Comparison of ENCODE assay signal across 29 cellular contexts in genomic region chr14:23259412-23259811, GRCh38. TPM values are rescaled to one million over a fixed set of nuclear protein-coding genes. Genes with fewer than 3 reads are reported as not detected.
DNase-seq lines count a peak whose midpoint lies in the region; ATAC-seq, FAIRE-seq and TF ChIP-seq lines count a peak whose summit lies in the region.
"Had no signal": no experiment of that assay in that cellular context is flagged by ENCODE, and none has a peak within 500 bp of the region (broad histone marks: within the 10 kb centered on the region; RNA-seq: fewer than 3 reads in every experiment).

No MANE protein-coding gene starts in this region.

- H3K23ac ChIP-seq in mesendoderm (ENCODE audit: low read length): no peak overlapping the region

- no peak overlapping the region for H4K8ac ChIP-seq in mesendoderm (ENCODE audit: low read depth, low read length)

- H3K4ac ChIP-seq in mesendoderm (ENCODE audit: low read depth, low read length): no peak overlapping the region

- CTCF ChIA-PET in A673 (lab: Charles Lee) (interaction anchor here (1.3 kb wide), 1 partner anchor 139 kb away, joined by 6 read pairs; no protein-coding TSS in a partner anchor), K562 (lab: Yijun Ruan, JAX; ENCODE audit: low intra/inter-chr PET ratio) (no interaction called here)

- H3K27ac ChIP-seq in A673 (ENCODE audit: low read depth, low read length, poor library complexity, severe bottlenecking) (no peak overlapping the region), K562 (ENCODE audit: extremely low read depth, low read depth, low read length) (no peak overlapping the region), mesendoderm (ENCODE audit: low read depth, low read length) (no peak overlapping the region)
- H3K27ac ChIP-seq: 22Rv1, A549, BLaER1 had no signal

- TF ChIP-seq EP300 in K562 (IDR thresholded peaks at IDR 0.05; ENCODE audit: low read length): no peak

- H2AK5ac ChIP-seq in mesendoderm (ENCODE audit: low read length): no peak overlapping the region

- TF ChIP-seq CTCF in A673 (conservative IDR thresholded peaks at IDR 0.05; ENCODE audit: low read depth, low read length) (no peak), K562 (IDR thresholded peaks at IDR 0.05 in 2 of 3, conservative IDR thresholded peaks at IDR 0.05 in 1 of 3; ENCODE audit: insufficient read depth in 2 of 3, low read depth in 1 of 3, low read length in 3 of 3) (no peak)

- H3K27me3 ChIP-seq in A673 (replicated peaks; ENCODE audit: insufficient read depth, low read depth, low read length, poor library complexity) (peaks cover 12% of the 10 kb centered on the region), K562 (ENCODE audit: control insufficient read depth in 2 of 2, insufficient read depth in 2 of 2, low read length in 2 of 2) (no peaks in the 10 kb centered on the region), mesendoderm (ENCODE audit: insufficient read depth, low read length, poor library complexity) (no peaks in the 10 kb centered on the region)
- H3K27me3 ChIP-seq: BLaER1 had no signal

- H2BK15ac ChIP-seq in mesendoderm (replicated peaks; ENCODE audit: low read depth): peak overlapping the region; percentile 100

- TF ChIP-seq RAD21 in K562 (CRISPR knock-in tag; conservative IDR thresholded peaks at IDR 0.05 in 1 of 2, IDR thresholded peaks at IDR 0.05 in 1 of 2): no peak

- FAIRE-seq in K562 (lab: Jason Lieb, UNC): no peak
- FAIRE-seq: A549, D721Med, GM12878, GM12892, GM18507, GM19239 had no signal

- H3K4me2 ChIP-seq in K562 (ENCODE audit: insufficient read depth, low read length) (no peak overlapping the region), mesendoderm (ENCODE audit: low read length) (no peak overlapping the region)
- H3K4me2 ChIP-seq: A549, BLaER1 had no signal

- no peaks in the 10 kb centered on the region for H3K9me1 ChIP-seq in K562 (ENCODE audit: control insufficient read depth, insufficient read depth, low read length)

- H2BK5ac ChIP-seq in mesendoderm (ENCODE audit: low read length): no peak overlapping the region

- H3K4me3 ChIP-seq in A673 (ENCODE audit: low read depth, low read length, poor library complexity, severe bottlenecking): no peak overlapping the region
- no peak overlapping the region for H3K4me3 ChIP-seq in K562
- H3K4me3 ChIP-seq in mesendoderm (ENCODE audit: low read length): no peak overlapping the region
- H3K4me3 ChIP-seq: A549, BLaER1, GM12878 had no signal

- H3K18ac ChIP-seq in mesendoderm (ENCODE audit: low read length): no peak overlapping the region

- no peak overlapping the region for H2BK120ac ChIP-seq in mesendoderm (ENCODE audit: low read depth, low read length)

- DNase-seq in A673 (ENCODE audit: low spot score) (peak; percentile 52), K562 (ENCODE audit: extremely low read depth in 1 of 4, low spot score in 3 of 4) (no peak), mesendoderm (no peak), DMS79 (lab: John Stamatoyannopoulos, UW) (no peak), amygdala (lab: John Stamatoyannopoulos, UW) (no peak)
- DNase-seq: ACHN; BE2C; C1 segment of cervical spinal cord; Caco-2; Calu3; CD4-positive, alpha-beta T cell; CD8-positive, alpha-beta T cell; DND-41; EL; GDM1 had no signal

- no peak overlapping the region for H2AFZ ChIP-seq in K562 (ENCODE audit: low read depth, low read length)

- ATAC-seq in K562: no peak
- no peak for ATAC-seq in GM18868 (IDR thresholded peaks at IDR 0.05; ENCODE audit: unreplicated experiment)
- ATAC-seq: A549; CD8-positive, alpha-beta T cell; GM12878 had no signal

- H3K79me2 ChIP-seq in K562 (ENCODE audit: control insufficient read depth, insufficient read depth, low read length) (no peaks in the 10 kb centered on the region), mesendoderm (ENCODE audit: control insufficient read depth, insufficient read depth, low read length) (no peaks in the 10 kb centered on the region)

- H3K36me3 ChIP-seq in A673 (ENCODE audit: insufficient read depth, low read length, poor library complexity, severe bottlenecking) (no peaks in the 10 kb centered on the region), K562 (ENCODE audit: control insufficient read depth, insufficient read depth, low read length) (no peaks in the 10 kb centered on the region), mesendoderm (ENCODE audit: control insufficient read depth, insufficient read depth, low read length) (no peaks in the 10 kb centered on the region)
- H3K36me3 ChIP-seq: BE2C, BLaER1 had no signal

- H3K4me1 ChIP-seq in A673 (ENCODE audit: insufficient read depth, low read length, poor library complexity, severe bottlenecking) (no peaks in the 10 kb centered on the region), K562 (replicated peaks in 1 of 2; ENCODE audit: control insufficient read depth in 2 of 2, insufficient read depth in 2 of 2, low read length in 2 of 2) (peaks cover 0 to 7% of the 10 kb centered on the region in 2 experiments; a peak in 2 of 5 replicates), mesendoderm (ENCODE audit: control insufficient read depth, low read depth, low read length) (peaks cover 2% of the 10 kb centered on the region)
- H3K4me1 ChIP-seq: A549, BE2C, BLaER1, Caco-2 had no signal

- BruUV-seq in A673 (replicated peaks; lab: Mats Ljungman, UMichigan) (no TSS peak), K562 (replicated peaks; lab: Mats Ljungman, UMichigan) (no TSS peak)

- H3K56ac ChIP-seq in mesendoderm (ENCODE audit: low read length): no peak overlapping the region

- in situ Hi-C loops in K562 (cut with MboI): no loop called here

- no peak overlapping the region for H4K5ac ChIP-seq in mesendoderm (ENCODE audit: low read length)

- TF ChIP-seq POLR2A in K562 (conservative IDR thresholded peaks at IDR 0.05): no peak

- intact Hi-C loops in A673 (cut with micrococcal nuclease; ENCODE audit: unreplicated experiment) (no loop called here), K562 (cut with micrococcal nuclease) (no loop called here)

- no peak overlapping the region for H3K9ac ChIP-seq in K562 (ENCODE audit: insufficient read depth in 1 of 2, low read depth in 2 of 2, low read length in 2 of 2)
- H3K9ac ChIP-seq in mesendoderm (ENCODE audit: low read length): no peak overlapping the region
- H3K9ac ChIP-seq: BLaER1 had no signal

- H3K79me1 ChIP-seq in mesendoderm (ENCODE audit: low read length): no peaks in the 10 kb centered on the region

- no peaks in the 10 kb centered on the region for H4K20me1 ChIP-seq in K562 (replicated peaks; ENCODE audit: control insufficient read depth, insufficient read depth, low read length)
- H4K20me1 ChIP-seq: BLaER1 had no signal

- POLR2A ChIA-PET in A673 (lab: Charles Lee; ENCODE audit: low non-redundant PET): interaction anchor here (0.8 kb wide), 1 partner anchor 343 kb away, joined by 4 read pairs; no protein-coding TSS in a partner anchor
- POLR2A ChIA-PET in K562 (lab: Yijun Ruan, JAX): interaction anchor here (0.6 to 1.4 kb wide), 4 partner anchors 14 to 33 kb away, joined by 3 to 4 read pairs (median 4); no protein-coding TSS in a partner anchor

- H3K9me3 ChIP-seq in A673 (ENCODE audit: low read depth, low read length, poor library complexity, severe bottlenecking) (no peaks in the 10 kb centered on the region), K562 (replicated peaks; ENCODE audit: control insufficient read depth, insufficient read depth, low read depth, low read length) (no peaks in the 10 kb centered on the region)
- H3K9me3 ChIP-seq: BE2C, BLaER1 had no signal

RNA-seq across cellular contexts. Expression of gene RNF212B, which starts 21.7 kb away (rescaled TPM):
- not detected in 2 replicates for total RNA-seq in A673 (2021)
- total RNA-seq in K562 (2011; cell fraction: chromatin; rRNA removed; ENCODE audit: low replicate concordance): not detected in 2 replicates
- not detected in 2 replicates for total RNA-seq in K562 (2011; cell fraction: nucleolus; rRNA removed)
- 0.37 TPM in 1 of 2 replicates, not detected in the other for total RNA-seq in K562 (2011; cell fraction: nucleoplasm; rRNA removed)
- not detected in 2 replicates for total RNA-seq in K562 (2014; rRNA removed)
- total RNA-seq in K562 (2014; rRNA removed; fragmentation: Illumina TruSeq; extraction: Trizol): 0.26 TPM in 1 of 2 replicates, not detected in the other
- not detected in 2 replicates for total RNA-seq in K562 (2015; rRNA removed; fragmentation: Illumina TruSeq; extraction: Trizol)
- total RNA-seq in K562 (2021): 0.27 TPM in 1 of 2 replicates, not detected in the other
- polyA plus RNA-seq in K562 (2011; rRNA removed): 0.43 and 0.65 TPM in 2 replicates
- polyA plus RNA-seq in K562 (2011; cell fraction: cytosol; rRNA removed): 0.43 and 1.0 TPM in 2 replicates
- polyA plus RNA-seq in K562 (2011; cell fraction: nucleus; rRNA removed): 0.43 TPM in 1 of 2 replicates, not detected in the other
- 0.35 TPM in 1 of 2 replicates, not detected in the other for polyA plus RNA-seq in K562 (2012)
- polyA plus RNA-seq in K562 (2014; fragmentation: Illumina TruSeq; extraction: Trizol): 0.15 and 0.32 TPM in 2 replicates
- under 1 TPM; 0.27 to 0.39 TPM for polyA plus RNA-seq in K562 (2014; fragmentation: Nextera tagmentation; extraction: Ambion mirVana)
- 0.08 and 0.17 TPM in 2 replicates for polyA plus RNA-seq in K562 (2014; rRNA removed)
- not detected in 2 replicates for polyA minus RNA-seq in K562 (2011; rRNA and poly(A)+ RNA removed)
- polyA minus RNA-seq in K562 (2011; cell fraction: cytosol; rRNA and poly(A)+ RNA removed): not detected in 2 replicates
- polyA minus RNA-seq in K562 (2011; cell fraction: nucleus; rRNA and poly(A)+ RNA removed): 0.54 TPM in 1 of 2 replicates, not detected in the other
- polyA plus RNA-seq in mesendoderm (2013, experiment 1 of 2): 0.37 TPM
- 0.14 TPM for polyA plus RNA-seq in mesendoderm (2013, experiment 2 of 2)
- total RNA-seq: A172; Caco-2; Calu3; CD4-positive, alpha-beta T cell; CD8-positive, alpha-beta T cell; Daoy; G401; GM12878 had no signal
- polyA plus RNA-seq: A549, AG04450, CD14-positive monocyte, GM12878 had no signal

RNA-seq across cellular contexts. Expression of gene HOMEZ, which starts 26.5 kb away (rescaled TPM):
- total RNA-seq in A673 (2021): 6.3 and 9.5 TPM in 2 replicates
- 17.6 and 26.7 TPM in 2 replicates for total RNA-seq in K562 (2011; cell fraction: chromatin; rRNA removed; ENCODE audit: low replicate concordance)
- total RNA-seq in K562 (2011; cell fraction: nucleolus; rRNA removed): 25.9 and 26.3 TPM in 2 replicates
- total RNA-seq in K562 (2011; cell fraction: nucleoplasm; rRNA removed): 21.2 and 22.2 TPM in 2 replicates
- total RNA-seq in K562 (2014; rRNA removed): 14.4 and 15.1 TPM in 2 replicates
- total RNA-seq in K562 (2014; rRNA removed; fragmentation: Illumina TruSeq; extraction: Trizol): 15.1 and 16.5 TPM in 2 replicates
- total RNA-seq in K562 (2015; rRNA removed; fragmentation: Illumina TruSeq; extraction: Trizol): 17.8 and 18.2 TPM in 2 replicates
- total RNA-seq in K562 (2021): 20.6 and 23.1 TPM in 2 replicates
- 30.2 and 32.0 TPM in 2 replicates for polyA plus RNA-seq in K562 (2011; rRNA removed)
- 37.2 and 43.0 TPM in 2 replicates for polyA plus RNA-seq in K562 (2011; cell fraction: cytosol; rRNA removed)
- polyA plus RNA-seq in K562 (2011; cell fraction: nucleus; rRNA removed): 20.4 and 31.3 TPM in 2 replicates
- 15.7 and 20.4 TPM in 2 replicates for polyA plus RNA-seq in K562 (2012)
- polyA plus RNA-seq in K562 (2014; fragmentation: Illumina TruSeq; extraction: Trizol): 26.9 and 29.0 TPM in 2 replicates
- 1 to 10 TPM; 3.0 to 5.3 TPM for polyA plus RNA-seq in K562 (2014; fragmentation: Nextera tagmentation; extraction: Ambion mirVana)
- polyA plus RNA-seq in K562 (2014; rRNA removed): 16.9 and 20.0 TPM in 2 replicates
- polyA minus RNA-seq in K562 (2011; rRNA and poly(A)+ RNA removed): 30.3 and 37.7 TPM in 2 replicates
- 13.6 and 22.8 TPM in 2 replicates for polyA minus RNA-seq in K562 (2011; cell fraction: cytosol; rRNA and poly(A)+ RNA removed)
- polyA minus RNA-seq in K562 (2011; cell fraction: nucleus; rRNA and poly(A)+ RNA removed): 8.5 and 15.3 TPM in 2 replicates
- polyA plus RNA-seq in mesendoderm (2013, experiment 1 of 2): 8.8 TPM
- 8.4 TPM for polyA plus RNA-seq in mesendoderm (2013, experiment 2 of 2)

RNA-seq across cellular contexts. Expression of gene PPP1R3E, which starts 43.2 kb away (rescaled TPM):
- total RNA-seq in A673 (2021): 9.7 and 10.9 TPM in 2 replicates
- 49.7 and 58.2 TPM in 2 replicates for total RNA-seq in K562 (2011; cell fraction: chromatin; rRNA removed; ENCODE audit: low replicate concordance)
- 37.2 and 38.4 TPM in 2 replicates for total RNA-seq in K562 (2011; cell fraction: nucleolus; rRNA removed)
- 66.3 and 102 TPM in 2 replicates for total RNA-seq in K562 (2011; cell fraction: nucleoplasm; rRNA removed)
- 2.8 and 3.2 TPM in 2 replicates for total RNA-seq in K562 (2014; rRNA removed)
- 7.1 and 8.4 TPM in 2 replicates for total RNA-seq in K562 (2014; rRNA removed; fragmentation: Illumina TruSeq; extraction: Trizol)
- total RNA-seq in K562 (2015; rRNA removed; fragmentation: Illumina TruSeq; extraction: Trizol): 7.2 and 8.5 TPM in 2 replicates
- total RNA-seq in K562 (2021): 7.3 and 7.6 TPM in 2 replicates
- 18.4 and 26.2 TPM in 2 replicates for polyA plus RNA-seq in K562 (2011; rRNA removed)
- polyA plus RNA-seq in K562 (2011; cell fraction: cytosol; rRNA removed): 8.7 and 19.6 TPM in 2 replicates
- 94.0 and 103 TPM in 2 replicates for polyA plus RNA-seq in K562 (2011; cell fraction: nucleus; rRNA removed)
- polyA plus RNA-seq in K562 (2012): 11.7 and 31.6 TPM in 2 replicates
- 11.5 and 13.4 TPM in 2 replicates for polyA plus RNA-seq in K562 (2014; fragmentation: Illumina TruSeq; extraction: Trizol)
- 1 to 10 TPM; 3.4 to 3.9 TPM for polyA plus RNA-seq in K562 (2014; fragmentation: Nextera tagmentation; extraction: Ambion mirVana)
- 12.9 and 18.5 TPM in 2 replicates for polyA plus RNA-seq in K562 (2014; rRNA removed)
- polyA minus RNA-seq in K562 (2011; rRNA and poly(A)+ RNA removed): 10.7 and 11.8 TPM in 2 replicates
- 2.5 and 4.6 TPM in 2 replicates for polyA minus RNA-seq in K562 (2011; cell fraction: cytosol; rRNA and poly(A)+ RNA removed)
- polyA minus RNA-seq in K562 (2011; cell fraction: nucleus; rRNA and poly(A)+ RNA removed): 12.1 and 20.7 TPM in 2 replicates
- 1.8 TPM for polyA plus RNA-seq in mesendoderm (2013, experiment 1 of 2)
- 1.8 TPM for polyA plus RNA-seq in mesendoderm (2013, experiment 2 of 2)

RNA-seq across cellular contexts. Expression of gene BCL2L2, which starts 47.2 kb away (rescaled TPM):
- total RNA-seq in A673 (2021): 22.8 and 25.1 TPM in 2 replicates
- total RNA-seq in K562 (2011; cell fraction: chromatin; rRNA removed; ENCODE audit: low replicate concordance): 36.5 and 38.0 TPM in 2 replicates
- total RNA-seq in K562 (2011; cell fraction: nucleolus; rRNA removed): 23.0 and 25.2 TPM in 2 replicates
- 51.9 and 92.5 TPM in 2 replicates for total RNA-seq in K562 (2011; cell fraction: nucleoplasm; rRNA removed)
- total RNA-seq in K562 (2014; rRNA removed): 15.3 and 17.8 TPM in 2 replicates
- 13.4 and 14.8 TPM in 2 replicates for total RNA-seq in K562 (2014; rRNA removed; fragmentation: Illumina TruSeq; extraction: Trizol)
- total RNA-seq in K562 (2015; rRNA removed; fragmentation: Illumina TruSeq; extraction: Trizol): 12.2 and 12.8 TPM in 2 replicates
- total RNA-seq in K562 (2021): 13.0 and 18.7 TPM in 2 replicates
- 21.0 TPM in 2 replicates for polyA plus RNA-seq in K562 (2011; rRNA removed)
- 11.9 and 21.1 TPM in 2 replicates for polyA plus RNA-seq in K562 (2011; cell fraction: cytosol; rRNA removed)
- polyA plus RNA-seq in K562 (2011; cell fraction: nucleus; rRNA removed): 30.9 and 38.7 TPM in 2 replicates
- polyA plus RNA-seq in K562 (2012): 17.8 and 30.3 TPM in 2 replicates
- polyA plus RNA-seq in K562 (2014; fragmentation: Illumina TruSeq; extraction: Trizol): 14.7 and 17.2 TPM in 2 replicates
- 1 to 10 TPM; 2.6 to 3.2 TPM for polyA plus RNA-seq in K562 (2014; fragmentation: Nextera tagmentation; extraction: Ambion mirVana)
- 31.1 and 32.5 TPM in 2 replicates for polyA plus RNA-seq in K562 (2014; rRNA removed)
- 15.0 and 16.7 TPM in 2 replicates for polyA minus RNA-seq in K562 (2011; rRNA and poly(A)+ RNA removed)
- 4.6 and 6.2 TPM in 2 replicates for polyA minus RNA-seq in K562 (2011; cell fraction: cytosol; rRNA and poly(A)+ RNA removed)
- polyA minus RNA-seq in K562 (2011; cell fraction: nucleus; rRNA and poly(A)+ RNA removed): 12.1 and 17.8 TPM in 2 replicates
- polyA plus RNA-seq in mesendoderm (2013, experiment 1 of 2): 6.5 TPM
- 6.5 TPM for polyA plus RNA-seq in mesendoderm (2013, experiment 2 of 2)
